8 cellular contexts compared by ENCODE assay signal in the genomic region with DNA sequence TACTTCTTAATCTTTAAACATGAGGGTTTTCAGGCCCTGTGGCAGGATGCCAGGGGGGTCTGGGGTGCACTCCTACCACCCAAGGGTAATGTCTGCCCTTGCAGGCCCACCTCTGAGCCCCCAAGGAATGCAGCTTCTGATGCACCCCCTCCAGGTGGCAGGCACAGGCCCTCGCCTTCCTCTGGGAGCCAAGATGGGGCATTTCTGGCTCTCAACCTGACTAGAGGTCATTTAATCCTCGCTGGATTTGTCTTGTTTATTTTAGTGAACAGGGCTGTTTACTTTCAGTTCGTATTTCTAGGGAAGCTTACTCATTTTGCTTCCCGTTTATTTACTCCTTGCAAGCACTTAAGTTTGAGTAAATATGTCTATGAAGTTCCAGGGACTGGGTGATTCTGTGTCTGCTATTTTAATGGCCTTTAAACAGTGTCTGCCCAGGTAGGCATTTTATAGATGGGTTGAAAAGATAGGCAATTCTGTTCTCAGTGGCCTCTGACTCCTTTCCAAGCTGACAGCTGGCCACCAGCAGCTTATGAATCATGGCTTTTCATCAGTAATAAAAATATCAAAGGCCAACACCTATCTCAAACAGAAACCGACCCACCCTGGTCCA. TPM values are rescaled to one million over a fixed set of nuclear protein-coding genes. Genes with fewer than 3 reads are reported as not detected.
DNase-seq lines count a peak whose midpoint lies in the region; TF ChIP-seq lines count a peak whose summit lies in the region.

No MANE protein-coding gene starts in this region.

- no peak for TF ChIP-seq POLR2A in spleen (IDR thresholded peaks at IDR 0.05)

- 6% methylated on average over 4 of the region's 5 CpGs for WGBS in mesenchymal stem cell
- 53 to 73% (median 65%) methylated on average over 5 of the region's 5 CpGs for WGBS in spleen, 5 donors

- intact Hi-C loops in spleen (cut with DNase I; ENCODE audit: low total_unique reads) = no loop called here

- H3K27me3 ChIP-seq in MM.1S (replicated peaks; ENCODE audit: insufficient read depth, low read length) (no peaks in the 10 kb centered on the region), mesenchymal stem cell (ENCODE audit: control insufficient read depth in 1 of 2, insufficient read depth in 1 of 2, low read length in 2 of 2) (no peaks in the 10 kb centered on the region), brain microvascular endothelial cell (replicated peaks) (no peaks in the 10 kb centered on the region), spleen (replicated peaks in 1 of 7) (peaks cover 0 to 7% (median 0%) of the 10 kb centered on the region in 7 donors)

- peak; percentile 75 for DNase-seq in CD1c-positive myeloid dendritic cell (ENCODE audit: extremely low spot score)
- DNase-seq in MM.1S = peak; percentile 10
- DNase-seq in SW480 (ENCODE audit: low spot score) = peak; percentile 67
- DNase-seq in mesenchymal stem cell = peak; percentile 90
- DNase-seq in activated naive CD4-positive, alpha-beta T cell (lab: John Stamatoyannopoulos, UW) = no peak
- no peak for DNase-seq in activated CD4-positive, CD25-positive, alpha-beta regulatory T cell treated with anti-CD3 and anti-CD28 coated beads, Interleukin-2, amount 50 U/mL, for 72 hours
- DNase-seq in brain microvascular endothelial cell = no peak
- DNase-seq in spleen = no peak

- no peak overlapping the region for H3K18ac ChIP-seq in mesenchymal stem cell (ENCODE audit: low read depth in 1 of 2, low read length in 2 of 2)

- peak overlapping the region; percentile 46 for H2BK15ac ChIP-seq in mesenchymal stem cell (ENCODE audit: low read depth, poor library complexity, severe bottlenecking)

- H3K14ac ChIP-seq in mesenchymal stem cell (ENCODE audit: low read length in 2 of 2) = no peak overlapping the region

- H2BK5ac ChIP-seq in mesenchymal stem cell (ENCODE audit: low read depth, low read length, poor library complexity, severe bottlenecking) = no peak overlapping the region

- H2AFZ ChIP-seq in MM.1S (ENCODE audit: low read length) = peak overlapping the region; percentile 75
- H2AFZ ChIP-seq in mesenchymal stem cell (ENCODE audit: low read depth, low read length) = no peak overlapping the region

- no peaks in the 10 kb centered on the region for H4K20me1 ChIP-seq in MM.1S (ENCODE audit: insufficient read depth, low read length)

- H3K9ac ChIP-seq in MM.1S (ENCODE audit: low read length) (peak overlapping the region; percentile 28; the same call in 1 of the 2 replicates), mesenchymal stem cell (ENCODE audit: low read length) (peak overlapping the region; percentile 11)

- in situ Hi-C loops in brain microvascular endothelial cell (cut with HindIII; ENCODE audit: low pct_ligation_motif_present, low sequenced_read_pairs) = no loop called here

- H4K8ac ChIP-seq in mesenchymal stem cell (ENCODE audit: low read length) = peak overlapping the region; percentile 35

- H3K9me3 ChIP-seq in MM.1S (replicated peaks; ENCODE audit: insufficient read depth, low read length) = no peaks in the 10 kb centered on the region
- no peaks in the 10 kb centered on the region for H3K9me3 ChIP-seq in mesenchymal stem cell (ENCODE audit: control insufficient read depth, low read length)
- no peaks in the 10 kb centered on the region for H3K9me3 ChIP-seq in spleen

- peak overlapping the region; percentile 6; the same call in 1 of the 2 replicates for H3K4me3 ChIP-seq in MM.1S (ENCODE audit: low read length)
- no peak overlapping the region for H3K4me3 ChIP-seq in mesenchymal stem cell (ENCODE audit: insufficient read depth in 1 of 2, low read depth in 1 of 2, low read length in 2 of 2)
- H3K4me3 ChIP-seq in brain microvascular endothelial cell (ENCODE audit: low read depth, low read length) = no peak overlapping the region
- no peak overlapping the region for H3K4me3 ChIP-seq in spleen

- peak overlapping the region; percentile 57 for H3K4me2 ChIP-seq in MM.1S (ENCODE audit: low read depth, low read length)
- H3K4me2 ChIP-seq in mesenchymal stem cell (ENCODE audit: low read length, poor library complexity, severe bottlenecking) = no peak overlapping the region

- H3K23ac ChIP-seq in mesenchymal stem cell (ENCODE audit: low read length in 2 of 2) = no peak overlapping the region

- no peak overlapping the region for H2BK120ac ChIP-seq in mesenchymal stem cell (ENCODE audit: low read depth, low read length)

- H3K79me2 ChIP-seq in MM.1S (ENCODE audit: low read length) = no peaks in the 10 kb centered on the region

- H2BK12ac ChIP-seq in mesenchymal stem cell (ENCODE audit: low read length in 2 of 2) = peak overlapping the region in 1 of 2 experiments; percentile 84

- H3K4ac ChIP-seq in mesenchymal stem cell (ENCODE audit: low read depth in 1 of 2, low read length in 2 of 2) = no peak overlapping the region

- no peak overlapping the region for H4K91ac ChIP-seq in mesenchymal stem cell (ENCODE audit: low read length)

- TF ChIP-seq CTCF in MM.1S (IDR thresholded peaks at IDR 0.05; ENCODE audit: low read length) (no peak), brain microvascular endothelial cell (IDR thresholded peaks at IDR 0.05; ENCODE audit: low read depth, low read length, missing control alignments) (no peak), spleen (IDR thresholded peaks at IDR 0.05 in 8 of 11, conservative IDR thresholded peaks at IDR 0.05 in 3 of 11) (no peak)

- H3K36me3 ChIP-seq in MM.1S (replicated peaks; ENCODE audit: insufficient read depth, low read length) (no peaks in the 10 kb centered on the region), mesenchymal stem cell (ENCODE audit: control insufficient read depth in 1 of 2, insufficient read depth in 2 of 2, low read depth in 1 of 2, low read length in 2 of 2) (no peaks in the 10 kb centered on the region), brain microvascular endothelial cell (replicated peaks) (no peaks in the 10 kb centered on the region), spleen (no peaks in the 10 kb centered on the region)

- H3K4me1 ChIP-seq in MM.1S (ENCODE audit: low read length) (peaks cover 6% of the 10 kb centered on the region; the same call in 1 of the 2 replicates), mesenchymal stem cell (ENCODE audit: control insufficient read depth, insufficient read depth, low read depth, low read length) (peaks cover 3% of the 10 kb centered on the region), spleen (peaks cover 0 to 24% (median 7%) of the 10 kb centered on the region in 6 donors)

- H3F3A ChIP-seq in MM.1S (ENCODE audit: insufficient read depth, low read length) = no peaks in the 10 kb centered on the region

- no peak overlapping the region for H2AK5ac ChIP-seq in mesenchymal stem cell (ENCODE audit: low read length, severe bottlenecking)

- H3K79me1 ChIP-seq in mesenchymal stem cell (replicated peaks; ENCODE audit: low read length, poor library complexity, severe bottlenecking) = no peaks in the 10 kb centered on the region

- H3K27ac ChIP-seq in MM.1S (ENCODE audit: low read length) (no peak overlapping the region; the same call in 1 of the 2 replicates), mesenchymal stem cell (ENCODE audit: low read length, poor library complexity, severe bottlenecking) (no peak overlapping the region), brain microvascular endothelial cell (no peak overlapping the region), spleen (no peak overlapping the region)

- H3K9me2 ChIP-seq in MM.1S (replicated peaks; ENCODE audit: insufficient read depth, low read length) = no peaks in the 10 kb centered on the region

RNA-seq across cellular contexts. Expression of a gene that starts 11.1 kb away (rescaled TPM):
- polyA plus RNA-seq in mesenchymal stem cell (2013, experiment 1 of 2) = 67.3 TPM
- 68.7 TPM for polyA plus RNA-seq in mesenchymal stem cell (2013, experiment 2 of 2)
- 10 to 100 TPM; 46.7 to 65.8 (median 59.2) TPM for total RNA-seq in spleen
- 10 to 100 TPM; 74.4 to 92.8 (median 91.7) TPM for polyA plus RNA-seq in spleen

RNA-seq across cellular contexts. Expression of a gene that starts 19.4 kb away (rescaled TPM):
- polyA plus RNA-seq in mesenchymal stem cell (2013, experiment 1 of 2) = 1.2 TPM
- 1.8 TPM for polyA plus RNA-seq in mesenchymal stem cell (2013, experiment 2 of 2)
- total RNA-seq in spleen = 10 to 100 TPM in 3 of 7 donors, 1 to 10 TPM in 4; 4.3 to 18.1 (median 8.3) TPM
- 10 to 100 TPM; 10.8 to 24.7 (median 14.1) TPM for polyA plus RNA-seq in spleen

RNA-seq across cellular contexts. Expression of a gene that starts 35.8 kb away (rescaled TPM):
- polyA plus RNA-seq in mesenchymal stem cell (2013, experiment 1 of 2) = 19.3 TPM
- 19.1 TPM for polyA plus RNA-seq in mesenchymal stem cell (2013, experiment 2 of 2)
- 1 to 10 TPM in 6 of 7 donors, under 1 TPM in 1; 0.74 to 4.5 (median 2.3) TPM for total RNA-seq in spleen
- 1 to 10 TPM; 4.4 to 8.2 (median 4.9) TPM for polyA plus RNA-seq in spleen

Comparison
In these comparisons a context has a peak if more than half of its experiments do, and no peak if none do; other contexts are left out.
1. DNase-seq: peak in CD1c-positive myeloid dendritic cell (single experiment), MM.1S (single experiment), SW480 (single experiment) and mesenchymal stem cell (single experiment); none in activated naive CD4-positive, alpha-beta T cell (0 of 4), activated CD4-positive, CD25-positive, alpha-beta regulatory T cell treated with anti-CD3 and anti-CD28 coated beads, Interleukin-2, amount 50 U/mL, for 72 hours (single experiment), brain microvascular endothelial cell (single experiment) and spleen (single experiment).